Comparison of ENCODE assay signal across 8 cellular contexts in the genomic region with DNA sequence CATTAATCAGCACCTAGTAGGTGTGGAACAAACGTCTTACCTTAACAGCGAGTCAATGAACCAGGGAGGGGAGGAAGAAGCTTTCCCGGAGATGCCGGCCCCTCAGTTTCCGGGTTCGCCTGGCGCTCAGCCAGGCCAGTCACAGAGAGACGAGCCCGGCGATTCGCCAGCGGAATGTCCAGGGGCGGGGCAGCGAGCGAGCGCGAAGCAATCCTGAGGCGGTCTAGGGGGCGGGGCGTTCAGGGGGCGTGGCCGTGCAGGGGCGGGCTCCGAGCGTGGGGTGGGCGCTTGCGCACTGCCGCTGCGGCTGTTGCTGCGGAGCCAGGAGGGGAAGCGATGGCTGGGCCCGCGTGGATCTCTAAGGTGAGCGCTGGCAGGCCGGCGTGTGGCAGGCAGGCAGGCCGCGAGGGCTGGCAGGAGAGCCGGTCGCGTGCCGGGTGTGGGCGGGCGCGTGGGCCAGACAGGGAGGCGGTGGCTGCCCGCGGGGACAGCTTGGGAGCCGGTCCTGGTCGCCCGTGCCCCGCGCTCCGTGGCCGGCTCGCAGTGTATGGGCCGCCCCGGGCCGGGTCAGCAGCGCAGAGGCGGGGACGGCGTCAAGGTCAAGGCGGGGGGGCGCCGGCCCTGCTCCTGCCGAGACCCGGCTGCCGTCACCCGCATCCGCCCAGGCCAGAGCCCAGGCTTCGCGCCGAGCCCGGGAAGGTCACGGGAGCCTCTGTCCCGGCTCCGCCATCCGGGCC. TPM values are rescaled to one million over a fixed set of nuclear protein-coding genes. Genes with fewer than 3 reads are reported as not detected.
DNase-seq lines count a peak whose midpoint lies in the region; ATAC-seq, FAIRE-seq and TF ChIP-seq lines count a peak whose summit lies in the region.

A gene (plus strand): TSS at position 295 of the 737 bp plus-strand sequence. CDS start 42 bp downstream, at position 337.

- peak; percentile 89 for ATAC-seq in HG02798 (IDR thresholded peaks at IDR 0.05; ENCODE audit: poor library complexity, unreplicated experiment)
- peak; percentile 90 for ATAC-seq in activated naive CD8-positive, alpha-beta T cell treated with anti-CD3 and anti-CD28 coated beads, Interleukin-2, amount 50 U/mL, for 24 hours
- ATAC-seq in Right ventricle myocardium superior (ENCODE audit: poor library complexity) = peak; percentile 98

- peak within 1 kb of the TSS; percentile 98 for H3K4me2 ChIP-seq in parathyroid adenoma (ENCODE audit: low read length)

- peak within 1 kb of the TSS; percentile 74 for H2AFZ ChIP-seq in parathyroid adenoma

- H3K4me3 ChIP-seq in parathyroid adenoma (ENCODE audit: low read depth, low read length) (peak within 1 kb of the TSS; percentile 66), tibial artery (peak within 1 kb of the TSS; percentile 87 to 96)

- TF ChIP-seq CTCF in parathyroid adenoma (IDR thresholded peaks at IDR 0.05) (no peak), tibial artery (IDR thresholded peaks at IDR 0.05) (no peak)

- peak within 1 kb of the TSS; percentile 90 for H3K27ac Mint-ChIP-seq in activated naive CD8-positive, alpha-beta T cell treated with anti-CD3 and anti-CD28 coated beads, Interleukin-2, amount 50 U/mL, for 24 hours

- no peaks in the 10 kb centered on the region for H3K9me3 ChIP-seq in parathyroid adenoma (ENCODE audit: control insufficient read depth, low read length)
- no peaks in the 10 kb centered on the region for H3K9me3 ChIP-seq in tibial artery

- peaks cover 12% of the 10 kb centered on the region for H3K79me2 ChIP-seq in parathyroid adenoma

- H3K27me3 ChIP-seq in parathyroid adenoma (ENCODE audit: control insufficient read depth, insufficient read depth, low read length) (no peaks in the 10 kb centered on the region), tibial artery (no peaks in the 10 kb centered on the region)

- no peaks in the 10 kb centered on the region for H3K9me3 Mint-ChIP-seq in activated naive CD8-positive, alpha-beta T cell treated with anti-CD3 and anti-CD28 coated beads, Interleukin-2, amount 50 U/mL, for 24 hours

- peaks cover 46% of the 10 kb centered on the region for H3K4me1 Mint-ChIP-seq in activated naive CD8-positive, alpha-beta T cell treated with anti-CD3 and anti-CD28 coated beads, Interleukin-2, amount 50 U/mL, for 24 hours

- H3K36me3 ChIP-seq in parathyroid adenoma (ENCODE audit: control insufficient read depth, insufficient read depth, low read length) = no peaks in the 10 kb centered on the region
- no peaks in the 10 kb centered on the region for H3K36me3 ChIP-seq in tibial artery

- H3K27me3 Mint-ChIP-seq in activated naive CD8-positive, alpha-beta T cell treated with anti-CD3 and anti-CD28 coated beads, Interleukin-2, amount 50 U/mL, for 24 hours = no peaks in the 10 kb centered on the region

- peak; percentile 92 for TF ChIP-seq POLR2A in GM12891 (IDR thresholded peaks at IDR 0.05; ENCODE audit: low read depth, low read length)

- peaks cover 17% of the 10 kb centered on the region for H3K36me3 Mint-ChIP-seq in activated naive CD8-positive, alpha-beta T cell treated with anti-CD3 and anti-CD28 coated beads, Interleukin-2, amount 50 U/mL, for 24 hours (ENCODE audit: low read depth)

- intact Hi-C loops in Right ventricle myocardium superior (cut with DNase I) = no loop called here
- intact Hi-C loops in tibial artery (cut with DNase I; ENCODE audit: low total_unique reads) = loop anchor here (5.0 kb wide), 1 partner anchor 157 kb away; no protein-coding TSS in a partner anchor

- H3K27ac ChIP-seq in parathyroid adenoma (peak within 1 kb of the TSS; percentile 75), tibial artery (peak within 1 kb of the TSS; percentile 83 to 87)

- peak within 1 kb of the TSS; percentile 87 for H3K4me3 Mint-ChIP-seq in activated naive CD8-positive, alpha-beta T cell treated with anti-CD3 and anti-CD28 coated beads, Interleukin-2, amount 50 U/mL, for 24 hours

- peak; percentile 91 for DNase-seq in GM12891 (ENCODE audit: insufficient read length, low spot score)
- DNase-seq in NCI-H1436 (lab: John Stamatoyannopoulos, UW) = peak; percentile 98
- peak; percentile 92 for DNase-seq in SW480 (ENCODE audit: low spot score)
- DNase-seq in activated naive CD8-positive, alpha-beta T cell treated with anti-CD3 and anti-CD28 coated beads, Interleukin-2, amount 50 U/mL, for 24 hours = peak; percentile 100
- DNase-seq in Right ventricle myocardium superior = peak; percentile 100
- DNase-seq in tibial artery = peak; percentile 99

- FAIRE-seq in GM12891 (lab: Jason Lieb, UNC) = peak; percentile 97

- H3K4me1 ChIP-seq in parathyroid adenoma = no peaks in the 10 kb centered on the region
- H3K4me1 ChIP-seq in tibial artery = peaks cover 0 to 39% (median 18%) of the 10 kb centered on the region in 4 donors

- H3K9ac ChIP-seq in parathyroid adenoma = no peak within 1 kb of the TSS

TF ChIP-seq in GM12891, 5 proteins besides CTCF, POLR2A, EP300 and RAD21:
- TF ChIP-seq SPI1 (IDR thresholded peaks at IDR 0.05; ENCODE audit: low read depth, low read length) = no peak
- TF ChIP-seq POLR2AphosphoS5 (IDR thresholded peaks at IDR 0.05; ENCODE audit: low read depth, low read length) = peak; percentile 85; the same call in 1 of the 2 replicates
- peak; percentile 17 for TF ChIP-seq PAX5 (IDR thresholded peaks at IDR 0.05; ENCODE audit: insufficient read depth, low read length, severe bottlenecking)
- TF ChIP-seq TAF1 (IDR thresholded peaks at IDR 0.05; ENCODE audit: low read depth, low read length) = peak; percentile 87
- TF ChIP-seq POU2F2 (IDR thresholded peaks at IDR 0.05; ENCODE audit: low read depth, low read length) = peak; percentile 37; the same call in 1 of the 2 replicates

RNA-seq across cellular contexts. Expression of the gene that starts here (rescaled TPM):
- polyA plus RNA-seq in GM12891 (2012; ENCODE audit: low read depth, missing spikeins) = 144 TPM
- total RNA-seq in Right ventricle myocardium superior = 448 TPM

Comparison
In these comparisons a context has a peak if more than half of its experiments do, and no peak if none do; other contexts are left out.
1. Peak in every context shown above with its lines: DNase-seq, ATAC-seq, H3K4me3 ChIP-seq and H3K27ac ChIP-seq.